36 cellular contexts compared by ENCODE assay signal in the genomic region with DNA sequence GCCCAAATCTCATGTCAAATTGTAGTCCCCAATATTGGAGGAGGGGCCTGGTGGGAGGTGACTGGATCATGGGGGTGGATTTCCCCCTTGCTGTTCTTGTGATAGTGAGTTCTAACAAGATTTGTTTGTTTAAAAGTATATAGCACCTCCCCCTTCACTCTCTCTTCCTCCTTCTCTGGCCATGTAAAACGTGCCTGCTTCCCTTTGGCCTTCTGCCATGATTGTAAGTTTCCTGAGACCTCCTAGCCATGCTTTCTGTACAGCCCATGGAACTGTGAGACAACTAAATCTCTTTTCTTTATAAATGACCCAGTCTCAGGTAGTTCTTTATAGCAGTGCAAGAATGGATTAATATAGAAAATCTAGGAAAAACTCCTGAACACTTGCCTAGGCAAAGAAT.
"Had no signal": no experiment of that assay in that cellular context is flagged by ENCODE, and none has a peak within 500 bp of the region (broad histone marks: within the 10 kb centered on the region; RNA-seq: fewer than 3 reads in every experiment).

No MANE protein-coding gene starts in this region.

- H3K9me3 ChIP-seq: MG63 had no signal

- H3K4me3 ChIP-seq: MG63 had no signal

- H3K36me3 ChIP-seq: MG63 had no signal

- DNase-seq: Karpas-422, Kasumi-1, MG63, MM.1S, MV-4-11, NCI-H1048, NCI-H1092, NCI-H1092 treated with DMSO at 0.1 percent for 48 hours, NCI-H1105, NCI-H1105 treated with DMSO at 0.1 percent for 48 hours, NCI-H1417, NCI-H1417 treated with DMSO at 0.1 percent for 48 hours, NCI-H1436, NCI-H1436 treated with DMSO at 0.1 percent for 48 hours, NCI-H146, NCI-H1694, NCI-H1694 treated with DMSO at 0.1 percent for 48 hours, NCI-H187, NCI-H187 treated with DMSO at 0.1 percent for 48 hours, NCI-H1930, NCI-H2029, NCI-H2029 treated with DMSO at 0.1 percent for 48 hours, NCI-H2081, NCI-H2081 treated with DMSO at 0.1 percent for 48 hours, NCI-H2107, NCI-H2171, NCI-H2171 treated with DMSO at 0.1 percent for 48 hours, NCI-H2227 treated with DMSO at 0.1 percent for 48 hours, NCI-H226, NCI-H345, NCI-H446, NCI-H446 treated with DMSO at 0.1 percent for 48 hours, NCI-H510A, NCI-H510A treated with DMSO at 0.1 percent for 48 hours, NCI-H524, NCI-H524 treated with DMSO at 0.1 percent for 48 hours had no signal

- H3K27me3 ChIP-seq: MG63 had no signal
